24 cellular contexts compared by ENCODE assay signal in genomic region chr1:247749870-247750269, GRCh38. TPM values are rescaled to one million over a fixed set of nuclear protein-coding genes. Genes with fewer than 3 reads are reported as not detected.
"Had no signal": no experiment of that assay in that cellular context is flagged by ENCODE, and none has a peak within 500 bp of the region (broad histone marks: within the 10 kb centered on the region; RNA-seq: fewer than 3 reads in every experiment).

No MANE protein-coding gene starts in this region.

- H3K36me3 ChIP-seq: MG63, SJCRH30 had no signal

- H3K27me3 ChIP-seq: MG63, SJCRH30 had no signal

- H3K27ac ChIP-seq: RWPE1, SJCRH30, SK-N-MC had no signal

- DNase-seq: IMR-90, Karpas-422, KG1, MG63, NCI-H1092, NCI-H1105 treated with DMSO at 0.1 percent for 48 hours, NCI-H1417 treated with DMSO at 0.1 percent for 48 hours, NCI-H146, NCI-H1694 treated with DMSO at 0.1 percent for 48 hours, NCI-H1930, NCI-H2081, NCI-H2107, NCI-H2227 treated with DMSO at 0.1 percent for 48 hours, NCI-H524, NCI-H526 treated with DMSO at 0.1 percent for 48 hours, NCI-H774, SHP77 treated with DMSO at 0.1 percent for 48 hours, SJCRH30 had no signal

- H3K4me3 ChIP-seq: MG63, SJCRH30, SK-N-MC had no signal

- ATAC-seq: HepG2, Panc1 had no signal

- H3K9me3 ChIP-seq: SJCRH30 had no signal

RNA-seq across cellular contexts. Expression of gene OR14A2, which starts 1.9 kb away (rescaled TPM):
- total RNA-seq: HepG2, HT1080, IMR-90, NCI-H460, SJCRH30 had no signal
- polyA plus RNA-seq: HepG2, IMR-90 had no signal

RNA-seq across cellular contexts. Expression of gene OR1C1, which starts 10.5 kb away (rescaled TPM):
- total RNA-seq: HepG2, HT1080, IMR-90, SJCRH30 had no signal
- polyA plus RNA-seq: HepG2, IMR-90 had no signal

RNA-seq across cellular contexts. Expression of gene OR14K1, which starts 11.5 kb away (rescaled TPM):
- total RNA-seq: HepG2, HT1080, IMR-90, NCI-H460, SJCRH30 had no signal
- polyA plus RNA-seq: HepG2, IMR-90 had no signal

RNA-seq across cellular contexts. Expression of gene OR6F1, which starts 33.4 kb away (rescaled TPM):
- total RNA-seq: HepG2, HT1080, IMR-90, NCI-H460, SJCRH30 had no signal
- polyA plus RNA-seq: HepG2, IMR-90 had no signal
